Comparison of ENCODE assay signal across 16 cellular contexts in genomic region chr11:132658696-132659095, GRCh38.
A peak's percentile ranks its signal among the peaks of the same experiment; 100 is the strongest.
DNase-seq lines count a peak whose midpoint lies in the region; FAIRE-seq and TF ChIP-seq lines count a peak whose summit lies in the region.
"Had no signal": no experiment of that assay in that cellular context is flagged by ENCODE, and none has a peak within 500 bp of the region (broad histone marks: within the 10 kb centered on the region; RNA-seq: fewer than 3 reads in every experiment).

No MANE protein-coding gene starts in this region.

- no peaks in the 10 kb centered on the region for H3K36me3 ChIP-seq in astrocyte (ENCODE audit: insufficient read depth, low read length)
- no peaks in the 10 kb centered on the region for H3K36me3 ChIP-seq in esophagus muscularis mucosa
- H3K36me3 ChIP-seq: BLaER1 had no signal

- TF ChIP-seq CTCF in astrocyte (IDR thresholded peaks at IDR 0.05; ENCODE audit: insufficient read depth, low read depth, low read length), result no peak
- no peak for TF ChIP-seq CTCF in esophagus muscularis mucosa (IDR thresholded peaks at IDR 0.05)

- H3K4me1 Mint-ChIP-seq in astrocyte (ENCODE audit: low read depth, unreplicated experiment), result peaks cover 4% of the 10 kb centered on the region
- H3K4me1 Mint-ChIP-seq in activated naive CD8-positive, alpha-beta T cell treated with anti-CD3 and anti-CD28 coated beads for 36 hours, result no peaks in the 10 kb centered on the region
- H3K4me1 Mint-ChIP-seq: CD14-positive monocyte; CD4-positive, alpha-beta memory T cell; H9 had no signal

- no peak for TF ChIP-seq POLR2A in esophagus muscularis mucosa (IDR thresholded peaks at IDR 0.05; ENCODE audit: low read depth)

- H3K9me3 Mint-ChIP-seq in astrocyte (ENCODE audit: unreplicated experiment), result peaks cover 6% of the 10 kb centered on the region
- no peaks in the 10 kb centered on the region for H3K9me3 Mint-ChIP-seq in activated naive CD8-positive, alpha-beta T cell treated with anti-CD3 and anti-CD28 coated beads for 36 hours

- no peak overlapping the region for H3K4me3 Mint-ChIP-seq in astrocyte (ENCODE audit: unreplicated experiment)
- no peak overlapping the region for H3K4me3 Mint-ChIP-seq in activated naive CD8-positive, alpha-beta T cell treated with anti-CD3 and anti-CD28 coated beads for 36 hours
- H3K4me3 Mint-ChIP-seq: CD14-positive monocyte; CD4-positive, alpha-beta memory T cell; H9 had no signal

- no peak overlapping the region for H3K4me2 ChIP-seq in astrocyte (ENCODE audit: low read length)
- H3K4me2 ChIP-seq: BLaER1 had no signal

- H3K27me3 ChIP-seq in astrocyte (ENCODE audit: insufficient read depth, low read length) (no peaks in the 10 kb centered on the region), esophagus muscularis mucosa (peaks cover 0 to 5% (median 0%) of the 10 kb centered on the region in 4 donors)
- H3K27me3 ChIP-seq: BLaER1 had no signal

- H2AFZ ChIP-seq in astrocyte (ENCODE audit: low read depth, low read length), result no peak overlapping the region

- H3K9ac ChIP-seq in astrocyte (ENCODE audit: low read length), result no peak overlapping the region
- H3K9ac ChIP-seq: BLaER1 had no signal

- H3K27ac ChIP-seq in astrocyte (ENCODE audit: low read depth, low read length), result no peak overlapping the region
- no peak overlapping the region for H3K27ac ChIP-seq in esophagus muscularis mucosa (replicated peaks in 1 of 4)
- H3K27ac ChIP-seq: BLaER1 had no signal

- H3K4me1 ChIP-seq in astrocyte (ENCODE audit: insufficient read depth, low read length) (peaks cover 4% of the 10 kb centered on the region), esophagus muscularis mucosa (no peaks in the 10 kb centered on the region)

- peak; percentile 37 for FAIRE-seq in astrocyte (lab: Jason Lieb, UNC)
- FAIRE-seq in urothelium cell line (lab: Jason Lieb, UNC), result no peak
- FAIRE-seq: HepG2 had no signal

- H3K4me3 ChIP-seq in astrocyte (ENCODE audit: insufficient read depth, low read depth, low read length) (no peak overlapping the region), esophagus muscularis mucosa (no peak overlapping the region)
- H3K4me3 ChIP-seq: BLaER1 had no signal

- H3K9me3 ChIP-seq in astrocyte (ENCODE audit: insufficient read depth, low read depth, low read length), result no peaks in the 10 kb centered on the region
- no peaks in the 10 kb centered on the region for H3K9me3 ChIP-seq in esophagus muscularis mucosa

- no peak for TF ChIP-seq EP300 in esophagus muscularis mucosa (IDR thresholded peaks at IDR 0.05)

- WGBS in esophagus muscularis mucosa, result 95% methylated on average over 2 of the region's 2 CpGs

- no peaks in the 10 kb centered on the region for H3K79me2 ChIP-seq in astrocyte (ENCODE audit: insufficient read depth, low read length)

- H3K27me3 Mint-ChIP-seq in astrocyte (ENCODE audit: low read depth, unreplicated experiment), result peaks cover 7% of the 10 kb centered on the region
- no peaks in the 10 kb centered on the region for H3K27me3 Mint-ChIP-seq in activated naive CD8-positive, alpha-beta T cell treated with anti-CD3 and anti-CD28 coated beads for 36 hours
- H3K27me3 Mint-ChIP-seq: CD4-positive, alpha-beta memory T cell had no signal

- H4K20me1 ChIP-seq in astrocyte (ENCODE audit: insufficient read depth, low read length), result no peaks in the 10 kb centered on the region
- H4K20me1 ChIP-seq: BLaER1 had no signal

- H3K27ac Mint-ChIP-seq in astrocyte (ENCODE audit: unreplicated experiment), result peak overlapping the region; percentile 41
- H3K27ac Mint-ChIP-seq in activated naive CD8-positive, alpha-beta T cell treated with anti-CD3 and anti-CD28 coated beads for 36 hours, result no peak overlapping the region
- H3K27ac Mint-ChIP-seq: CD14-positive monocyte; CD4-positive, alpha-beta memory T cell; H9 had no signal

- intact Hi-C loops in esophagus muscularis mucosa (cut with DNase I), result no loop called here

- DNase-seq in M059J (ENCODE audit: low read depth), result peak; percentile 22
- DNase-seq in astrocyte (ENCODE audit: low read depth), result peak; percentile 22
- peak; percentile 47 for DNase-seq in esophagus muscularis mucosa (ENCODE audit: extremely low spot score)
- peak; percentile 19 for DNase-seq in urothelium cell line (ENCODE audit: low spot score)
- no peak for DNase-seq in activated naive CD8-positive, alpha-beta T cell treated with anti-CD3 and anti-CD28 coated beads for 36 hours
- DNase-seq in stimulated activated CD4-positive, alpha-beta T cell treated with anti-CD3 and anti-CD28 coated beads, Interleukin-4, amount 100 ng/mL, for 4 hours, result no peak
- no peak for DNase-seq in DMS153 (lab: John Stamatoyannopoulos, UW)
- DNase-seq: 8988T; CD4-positive, alpha-beta memory T cell; DMS79 treated with DMSO at 0.1 percent for 48 hours; GF-D8; GOT3; H9 had no signal

- H3K36me3 Mint-ChIP-seq in astrocyte (ENCODE audit: low read depth, unreplicated experiment), result no peaks in the 10 kb centered on the region
- H3K36me3 Mint-ChIP-seq in activated naive CD8-positive, alpha-beta T cell treated with anti-CD3 and anti-CD28 coated beads for 36 hours, result no peaks in the 10 kb centered on the region
- H3K36me3 Mint-ChIP-seq: CD14-positive monocyte; CD4-positive, alpha-beta memory T cell had no signal

Comparison
In these comparisons a context has a peak if more than half of its experiments do, and no peak if none do; other contexts are left out.
1. DNase-seq: peak in M059J (single experiment), astrocyte (single experiment), esophagus muscularis mucosa (single experiment) and urothelium cell line (single experiment); none in activated naive CD8-positive, alpha-beta T cell treated with anti-CD3 and anti-CD28 coated beads for 36 hours (single experiment), stimulated activated CD4-positive, alpha-beta T cell treated with anti-CD3 and anti-CD28 coated beads, Interleukin-4, amount 100 ng/mL, for 4 hours (0 of 2) and DMS153 (single experiment).